ENCODE assay signal across 26 cellular contexts in the genomic region with DNA sequence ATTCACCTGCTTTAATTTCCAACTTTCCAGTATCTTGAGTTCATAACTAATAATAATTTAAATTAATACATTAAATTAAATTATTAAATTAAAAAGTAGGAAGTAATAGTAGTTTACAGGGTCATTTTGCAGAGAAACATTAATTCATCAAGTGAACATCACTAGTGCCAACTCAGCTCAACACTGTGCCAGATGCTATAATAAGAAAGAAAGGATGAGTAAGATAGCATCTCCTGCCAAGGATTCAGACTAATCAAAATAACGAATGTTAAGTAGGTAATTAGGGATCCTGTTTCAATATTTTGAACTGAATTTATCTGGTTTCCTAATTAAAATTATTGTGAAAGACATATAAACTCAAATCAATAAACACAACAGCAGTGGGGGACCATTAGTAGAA.
"Had no signal": no experiment of that assay in that cellular context is flagged by ENCODE, and none has a peak within 500 bp of the region (broad histone marks: within the 10 kb centered on the region; RNA-seq: fewer than 3 reads in every experiment).

No MANE protein-coding gene starts in this region.

- H3K4me1 ChIP-seq: foreskin keratinocyte, left ventricle myocardium inferior, parathyroid adenoma, psoas muscle, spleen, tibial artery, upper lobe of left lung, vagina had no signal

- H3K27ac Mint-ChIP-seq: naive B cell; nephron; stimulated activated memory B cell treated with anti-CD40 and anti-IgM and Interleukin-4, amounts not matched to agents 10 μg/mL and 1 μg/mL and 100 μg/mL, for 72 hours; stimulated activated naive CD8-positive, alpha-beta T cell treated with anti-CD3 and anti-CD28 coated beads, Interleukin-15, Interleukin-2, amounts not matched to agents 100 ng/mL and 50 ng/mL, for 24 hours had no signal

- H3K36me3 Mint-ChIP-seq: naive B cell; stimulated activated memory B cell treated with anti-CD40 and anti-IgM and Interleukin-4, amounts not matched to agents 10 μg/mL and 1 μg/mL and 100 μg/mL, for 72 hours had no signal

- H3K36me3 ChIP-seq: left ventricle myocardium inferior, spleen, tibial artery, upper lobe of left lung, vagina had no signal

- H3K27ac ChIP-seq: dorsolateral prefrontal cortex, foreskin keratinocyte, hepatocyte, left ventricle myocardium inferior, parathyroid adenoma, psoas muscle, spleen, tibial artery, upper lobe of left lung, vagina had no signal

- H3K27me3 Mint-ChIP-seq: naive B cell; stimulated activated memory B cell treated with anti-CD40 and anti-IgM and Interleukin-4, amounts not matched to agents 10 μg/mL and 1 μg/mL and 100 μg/mL, for 72 hours; stimulated activated naive CD8-positive, alpha-beta T cell treated with anti-CD3 and anti-CD28 coated beads, Interleukin-15, Interleukin-2, amounts not matched to agents 100 ng/mL and 50 ng/mL, for 24 hours had no signal

- H3K9me3 ChIP-seq: psoas muscle, tibial artery, upper lobe of left lung, vagina had no signal

- H3K4me3 Mint-ChIP-seq: naive B cell; nephron; stimulated activated memory B cell treated with anti-CD40 and anti-IgM and Interleukin-4, amounts not matched to agents 10 μg/mL and 1 μg/mL and 100 μg/mL, for 72 hours; stimulated activated naive CD8-positive, alpha-beta T cell treated with anti-CD3 and anti-CD28 coated beads, Interleukin-15, Interleukin-2, amounts not matched to agents 100 ng/mL and 50 ng/mL, for 24 hours had no signal

- H3K4me3 ChIP-seq: dorsolateral prefrontal cortex, hepatocyte, left ventricle myocardium inferior, lung, psoas muscle, spleen, tibial artery, upper lobe of left lung, vagina had no signal

- H3K27me3 ChIP-seq: dorsolateral prefrontal cortex, foreskin keratinocyte, hepatocyte, spleen, tibial artery, upper lobe of left lung, vagina had no signal

- DNase-seq: cortex of kidney; dorsolateral prefrontal cortex; effector CD8-positive, alpha-beta T cell; foreskin keratinocyte; head of caudate nucleus; kidney; left cardiac atrium; left ventricle myocardium inferior; mesendoderm; naive B cell; psoas muscle; retina; spleen; stimulated activated CD4-positive, alpha-beta T cell treated with anti-CD3 and anti-CD28 coated beads, Interleukin-15, amount 100 ng/mL, for 24 hours; stimulated activated CD4-positive, alpha-beta T cell treated with anti-CD3 and anti-CD28 coated beads, Interleukin-1b, Interleukin-23, amount 100 ng/mL, for 48 hours; stimulated activated CD4-positive, alpha-beta T cell treated with anti-CD3 and anti-CD28 coated beads, Interleukin-4, amount 100 ng/mL, for 24 hours; tibial artery; upper lobe of left lung had no signal

- ATAC-seq: foreskin keratinocyte; left cardiac atrium; psoas muscle; sciatic nerve; stimulated activated memory B cell treated with anti-CD40 and anti-IgM and Interleukin-4, amounts not matched to agents 10 μg/mL and 1 μg/mL and 100 μg/mL, for 72 hours had no signal

- H3K4me1 Mint-ChIP-seq: naive B cell; nephron; stimulated activated memory B cell treated with anti-CD40 and anti-IgM and Interleukin-4, amounts not matched to agents 10 μg/mL and 1 μg/mL and 100 μg/mL, for 72 hours had no signal
